Comparison of ENCODE assay signal across 8 cellular contexts in the genomic region with DNA sequence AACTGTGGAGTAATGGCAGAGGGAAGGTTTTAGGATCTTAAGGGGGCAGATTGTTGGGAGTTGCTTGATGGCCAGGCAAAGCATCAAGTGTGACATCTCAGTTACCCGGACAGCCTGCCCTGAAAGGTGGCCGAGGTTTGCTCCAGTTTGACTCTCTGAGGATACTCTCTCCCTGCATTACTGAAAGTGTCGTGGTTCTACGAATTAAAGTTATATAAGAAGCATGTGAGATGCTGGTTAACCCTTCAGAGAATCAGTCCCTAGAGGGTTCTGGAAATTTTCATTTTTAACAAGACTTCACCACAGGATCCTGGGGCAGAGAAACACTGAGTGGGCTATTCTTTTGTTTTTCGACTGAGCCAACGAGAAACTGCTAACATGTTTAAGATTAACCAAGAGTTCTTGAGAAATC. TPM values are rescaled to one million over a fixed set of nuclear protein-coding genes. Genes with fewer than 3 reads are reported as not detected.
DNase-seq lines count a peak whose midpoint lies in the region; ATAC-seq and TF ChIP-seq lines count a peak whose summit lies in the region.

No MANE protein-coding gene starts in this region.

- POLR2A ChIA-PET in Caco-2 (lab: Charles Lee) = interaction anchor here (0.6 to 1.3 kb wide), 4 partner anchors 10 to 814 kb away, joined by 3 to 4 read pairs (median 3); no protein-coding TSS in a partner anchor

- peak overlapping the region; percentile 99 to 100 for H3K27ac ChIP-seq in breast epithelium

- H3K36me3 ChIP-seq in Caco-2 (ENCODE audit: control insufficient read depth, insufficient read depth, low read length) (no peaks in the 10 kb centered on the region), breast epithelium (no peaks in the 10 kb centered on the region), mucosa of stomach (ENCODE audit: control insufficient read depth, insufficient read depth, low read length) (no peaks in the 10 kb centered on the region)

- H3K27me3 ChIP-seq in Caco-2 (replicated peaks; ENCODE audit: control insufficient read depth, insufficient read depth, low read length) = no peaks in the 10 kb centered on the region
- H3K27me3 ChIP-seq in breast epithelium = no peaks in the 10 kb centered on the region
- H3K27me3 ChIP-seq in mucosa of stomach (ENCODE audit: control insufficient read depth, insufficient read depth, low read length) = no peaks in the 10 kb centered on the region

- TF ChIP-seq CTCF in Caco-2 (IDR thresholded peaks at IDR 0.05; ENCODE audit: insufficient read depth in 1 of 2, low read depth in 1 of 2, low read length in 1 of 2, severe bottlenecking in 1 of 2, unreplicated experiment in 1 of 2) = no peak
- TF ChIP-seq CTCF in breast epithelium (IDR thresholded peaks at IDR 0.05) = no peak

- H3K9me3 Mint-ChIP-seq in Caco-2 (ENCODE audit: unreplicated experiment) = no peaks in the 10 kb centered on the region

- no peaks in the 10 kb centered on the region for H3K27me3 Mint-ChIP-seq in Caco-2 (ENCODE audit: insufficient read depth, unreplicated experiment)

- H3K4me1 ChIP-seq in Caco-2 = peaks cover 12% of the 10 kb centered on the region; the same call in 1 of the 2 replicates
- peaks cover 0 to 8% of the 10 kb centered on the region in 2 donors for H3K4me1 ChIP-seq in breast epithelium
- H3K4me1 ChIP-seq in mucosa of stomach (ENCODE audit: control insufficient read depth, insufficient read depth, low read length) = peaks cover 12% of the 10 kb centered on the region

- peak overlapping the region; percentile 99 for H3K27ac Mint-ChIP-seq in Caco-2 (ENCODE audit: unreplicated experiment)

- BruUV-seq in Caco-2 (replicated peaks; lab: Mats Ljungman, UMichigan) = no TSS peak

- CTCF ChIA-PET in Caco-2 (lab: Charles Lee) = interaction anchor here (0.6 to 1.2 kb wide), 3 partner anchors 142 to 706 kb away, joined by 3 to 4 read pairs (median 3); no protein-coding TSS in a partner anchor

- no peaks in the 10 kb centered on the region; the same call in 1 of the 2 replicates for H3K9me3 ChIP-seq in Caco-2
- no peaks in the 10 kb centered on the region for H3K9me3 ChIP-seq in breast epithelium
- no peaks in the 10 kb centered on the region for H3K9me3 ChIP-seq in mucosa of stomach (ENCODE audit: control insufficient read depth, low read length)

- H3K4me1 Mint-ChIP-seq in Caco-2 (ENCODE audit: low read depth, unreplicated experiment) = no peaks in the 10 kb centered on the region

- H3K4me3 ChIP-seq in Caco-2 (ENCODE audit: low read depth, low read length) = peak overlapping the region; percentile 69
- peak overlapping the region; percentile 80 to 92 (median 87) for H3K4me3 ChIP-seq in breast epithelium
- H3K4me3 ChIP-seq in mucosa of stomach (ENCODE audit: low read length) = peak overlapping the region; percentile 64

- peaks cover 6% of the 10 kb centered on the region for H3K36me3 Mint-ChIP-seq in Caco-2 (ENCODE audit: insufficient read depth, unreplicated experiment)

- ATAC-seq in HG02981 (IDR thresholded peaks at IDR 0.05; ENCODE audit: unreplicated experiment) (peak; percentile 4), HG03196 (IDR thresholded peaks at IDR 0.05; ENCODE audit: unreplicated experiment) (no peak)

- DNase-seq in Caco-2 (no peak), breast epithelium (ENCODE audit: low spot score in 2 of 2) (no peak), SIG-M5 (lab: John Stamatoyannopoulos, UW) (no peak)
- DNase-seq in stimulated activated naive CD4-positive, alpha-beta T cell (lab: John Stamatoyannopoulos, UW) = no peak
- no peak for DNase-seq in stimulated activated CD4-positive, alpha-beta T cell treated with anti-CD3 and anti-CD28 coated beads, Interleukin-15, amount 100 ng/mL, for 24 hours

- intact Hi-C loops in Caco-2 (cut with micrococcal nuclease; ENCODE audit: unreplicated experiment) = loop anchor here (1.0 kb wide), 1 partner anchor 99 kb away; no protein-coding TSS in a partner anchor
- intact Hi-C loops in breast epithelium (cut with DNase I; ENCODE audit: low total_unique reads) = no loop called here

- TF ChIP-seq POLR2A in breast epithelium (IDR thresholded peaks at IDR 0.05) = no peak

- peak overlapping the region; percentile 96 for H3K9ac ChIP-seq in mucosa of stomach (ENCODE audit: low read length)

- peak overlapping the region; percentile 85 for H3K4me3 Mint-ChIP-seq in Caco-2 (ENCODE audit: unreplicated experiment)

RNA-seq across cellular contexts. Expression of a gene that starts 0.7 kb away (rescaled TPM):
- total RNA-seq in Caco-2 (2022) (32.5 and 35.9 TPM in 2 replicates), breast epithelium (100 to 1,000 TPM in 2 of 3 donors, 10 to 100 TPM in 1; 58.7 to 161 (median 104) TPM)
